ENCODE assay signal across 9 cellular contexts in the genomic region with DNA sequence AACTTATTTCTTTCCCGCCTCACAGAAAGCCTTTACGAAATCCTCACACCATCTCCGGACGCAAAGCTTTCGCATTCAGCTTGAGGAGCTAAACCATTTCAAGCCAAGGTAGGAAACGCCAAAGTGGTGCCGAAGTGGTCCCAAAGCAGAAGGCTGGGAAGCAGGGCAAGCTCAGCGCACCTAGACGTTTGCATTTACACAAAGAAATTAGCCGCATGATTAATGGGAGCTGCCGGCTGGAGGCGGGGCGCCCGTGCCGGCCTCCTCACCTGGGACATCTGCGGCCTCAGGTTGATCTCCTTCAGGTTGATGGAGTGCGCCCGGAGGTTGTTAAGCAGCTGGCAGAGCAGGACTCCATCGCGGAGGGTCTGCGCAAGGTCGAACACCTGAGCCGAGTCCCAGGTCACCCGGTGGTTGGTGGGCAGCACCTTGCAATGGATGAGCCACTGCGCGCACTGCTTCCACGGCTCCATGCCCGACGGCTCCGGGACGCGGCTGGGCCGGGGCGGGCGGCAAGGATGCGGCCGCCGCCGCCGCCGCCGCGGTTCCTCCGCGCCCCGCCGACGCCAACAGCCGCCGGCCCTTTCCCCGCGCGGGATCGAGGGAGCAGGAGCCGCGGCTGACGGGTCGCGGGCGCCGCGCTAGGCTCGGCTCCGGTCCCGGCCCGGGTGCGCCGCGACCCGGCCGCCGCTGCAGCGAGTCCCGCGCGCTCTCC. TPM values are rescaled to one million over a fixed set of nuclear protein-coding genes. Genes with fewer than 3 reads are reported as not detected.
DNase-seq lines count a peak whose midpoint lies in the region; ATAC-seq, FAIRE-seq and TF ChIP-seq lines count a peak whose summit lies in the region.
"Had no signal": no experiment of that assay in that cellular context is flagged by ENCODE, and none has a peak within 500 bp of the region (broad histone marks: within the 10 kb centered on the region; RNA-seq: fewer than 3 reads in every experiment).

No MANE protein-coding gene starts in this region.

- no peaks in the 10 kb centered on the region for H3K79me2 ChIP-seq in keratinocyte (ENCODE audit: control insufficient read depth, insufficient read depth, low read length)

- H3K4me3 ChIP-seq in brain microvascular endothelial cell (ENCODE audit: low read depth, low read length) (peak overlapping the region; percentile 51), keratinocyte (ENCODE audit: control insufficient read depth in 2 of 3, extremely low read depth in 1 of 3, insufficient read depth in 2 of 3, low read depth in 1 of 3, low read length in 3 of 3) (peak overlapping the region; percentile 34 to 61 (median 51))

- ATAC-seq in GM21717 (IDR thresholded peaks at IDR 0.05; ENCODE audit: unreplicated experiment) = no peak

- no peak for FAIRE-seq in keratinocyte (lab: Jason Lieb, UNC)
- FAIRE-seq: G401.6 had no signal

- peak; percentile 55 for DNase-seq in NCI-H748 (lab: John Stamatoyannopoulos, UW; ENCODE audit: unreplicated experiment)
- no peak for DNase-seq in NCI-H748 treated with DMSO at 0.1 percent for 48 hours (lab: John Stamatoyannopoulos, UW)
- peak; percentile 33 for DNase-seq in RPMI8226
- DNase-seq in brain microvascular endothelial cell = no peak
- DNase-seq in keratinocyte (ENCODE audit: low read depth, low spot score) = no peak
- DNase-seq in stimulated activated CD4-positive, alpha-beta T cell treated with anti-CD3 and anti-CD28 coated beads, Interleukin-2, amount 100 ng/mL, for 24 hours = peak; percentile 41 to 44
- no peak for DNase-seq in middle frontal gyrus (ENCODE audit: extremely low spot score, low spot score)

- H3K9ac ChIP-seq in keratinocyte (ENCODE audit: control insufficient read depth, extremely low read depth, insufficient read depth, low read length) = no peak overlapping the region

- H4K20me1 ChIP-seq in keratinocyte (ENCODE audit: control insufficient read depth, extremely low read depth, insufficient read depth, low read length) = no peaks in the 10 kb centered on the region

- no peaks in the 10 kb centered on the region for H3K9me1 ChIP-seq in keratinocyte (ENCODE audit: control insufficient read depth, extremely low read depth, insufficient read depth, low read length)

- H3K4me2 ChIP-seq in keratinocyte (ENCODE audit: control insufficient read depth, extremely low read depth, insufficient read depth, low read depth, low read length) = peak overlapping the region; percentile 93

- H3K9me3 ChIP-seq in keratinocyte (ENCODE audit: control insufficient read depth, low read depth, low read length) = no peaks in the 10 kb centered on the region

- dilution Hi-C loops in keratinocyte (cut with MboI; ENCODE audit: extremely low pct_ligation_motif_present, low sequenced_read_pairs) = no loop called here

- H3K27me3 ChIP-seq in brain microvascular endothelial cell (replicated peaks) = peaks cover 17% of the 10 kb centered on the region
- peaks cover 9% of the 10 kb centered on the region for H3K27me3 ChIP-seq in keratinocyte (ENCODE audit: control insufficient read depth, extremely low read depth, insufficient read depth, low read length)

- TF ChIP-seq CTCF in brain microvascular endothelial cell (IDR thresholded peaks at IDR 0.05; ENCODE audit: low read depth, low read length, missing control alignments) (no peak), keratinocyte (optimal IDR thresholded peaks at IDR 0.05 in 1 of 3, IDR thresholded peaks at IDR 0.05 in 1 of 3, conservative IDR thresholded peaks at IDR 0.05 in 1 of 3; ENCODE audit: extremely low read depth in 1 of 3, insufficient read depth in 2 of 3, low read length in 3 of 3) (no peak)

- in situ Hi-C loops in brain microvascular endothelial cell (cut with HindIII; ENCODE audit: low pct_ligation_motif_present, low sequenced_read_pairs) = no loop called here

- H3K27ac ChIP-seq in brain microvascular endothelial cell = no peak overlapping the region
- no peak overlapping the region for H3K27ac ChIP-seq in keratinocyte (ENCODE audit: control insufficient read depth, insufficient read depth, low read length)

- H3K36me3 ChIP-seq in brain microvascular endothelial cell (replicated peaks) = no peaks in the 10 kb centered on the region
- H3K36me3 ChIP-seq in keratinocyte (ENCODE audit: control insufficient read depth in 2 of 2, extremely low read depth in 1 of 2, insufficient read depth in 2 of 2, low read length in 2 of 2) = no peaks in the 10 kb centered on the region

- peaks cover 8% of the 10 kb centered on the region for H3K4me1 ChIP-seq in keratinocyte (ENCODE audit: control insufficient read depth, extremely low read depth, insufficient read depth, low read length)

- peak overlapping the region; percentile 88 for H2AFZ ChIP-seq in keratinocyte (ENCODE audit: control insufficient read depth, low read length)

RNA-seq across cellular contexts. Expression of a gene that starts 0.4 kb away (rescaled TPM):
- polyA plus RNA-seq in keratinocyte = 12.6 to 19.6 TPM (median 17.6 TPM) in 3 replicates
- 12.1 TPM for polyA plus RNA-seq in keratinocyte (2011; ENCODE audit: low read depth)
- 8.6 and 17.0 TPM in 2 replicates for polyA plus RNA-seq in keratinocyte (2011; cell fraction: cytosol; rRNA removed)
- 19.2 and 22.5 TPM in 2 replicates for polyA plus RNA-seq in keratinocyte (2011; cell fraction: nucleus; rRNA removed)
- 8.1 and 14.6 TPM in 2 replicates for polyA plus RNA-seq in keratinocyte (2012; ENCODE audit: low replicate concordance)
- polyA minus RNA-seq in keratinocyte = 5.3 to 43.1 TPM (median 28.7 TPM) in 3 replicates
- 9.6 TPM for polyA minus RNA-seq in keratinocyte (2011; cell fraction: cytosol; rRNA and poly(A)+ RNA removed)
- polyA minus RNA-seq in keratinocyte (2011; cell fraction: nucleus; rRNA and poly(A)+ RNA removed) = 16.9 and 26.4 TPM in 2 replicates

Comparison
In these comparisons a context has a peak if more than half of its experiments do, and no peak if none do; other contexts are left out.
1. DNase-seq: peak in NCI-H748 (single experiment), RPMI8226 (single experiment) and stimulated activated CD4-positive, alpha-beta T cell treated with anti-CD3 and anti-CD28 coated beads, Interleukin-2, amount 100 ng/mL, for 24 hours (2 of 2); none in NCI-H748 treated with DMSO at 0.1 percent for 48 hours (single experiment), brain microvascular endothelial cell (single experiment), keratinocyte (single experiment) and middle frontal gyrus (single experiment).